ENCODE assay signal across 9 cellular contexts in genomic region chr22:37244922-37245722, GRCh38. TPM values are rescaled to one million over a fixed set of nuclear protein-coding genes. Genes with fewer than 3 reads are reported as not detected.
DNase-seq lines count a peak whose midpoint lies in the region; ATAC-seq and TF ChIP-seq lines count a peak whose summit lies in the region.
"Had no signal": no experiment of that assay in that cellular context is flagged by ENCODE, and none has a peak within 500 bp of the region (broad histone marks: within the 10 kb centered on the region; RNA-seq: fewer than 3 reads in every experiment).

No MANE protein-coding gene starts in this region.

- peak overlapping the region; percentile 75 for H3K4me2 ChIP-seq in SU-DHL-6 (ENCODE audit: low read depth, low read length, poor library complexity, severe bottlenecking)

- peak overlapping the region; percentile 97 for H3K9ac ChIP-seq in SU-DHL-6 (ENCODE audit: low read length)
- H3K9ac ChIP-seq: KMS-11 had no signal

- no peaks in the 10 kb centered on the region for H3K4me1 ChIP-seq in uterus

- H2AFZ ChIP-seq in SU-DHL-6 (ENCODE audit: low read depth, low read length, severe bottlenecking): peak overlapping the region; percentile 35

- ATAC-seq in HG02759 (IDR thresholded peaks at IDR 0.05; ENCODE audit: unreplicated experiment) (peak; percentile 28), naive B cell (ENCODE audit: low read depth in 2 of 2) (peak; percentile 41 to 54), HG02763 (IDR thresholded peaks at IDR 0.05; ENCODE audit: unreplicated experiment) (no peak), HG03442 (IDR thresholded peaks at IDR 0.05; ENCODE audit: unreplicated experiment) (no peak)

- DNase-seq in naive B cell: peak; percentile 86
- DNase-seq in uterus: no peak
- DNase-seq in COLO668 (lab: John Stamatoyannopoulos, UW; ENCODE audit: unreplicated experiment): no peak

- peak overlapping the region; percentile 96 to 99 (median 99) for H3K27ac Mint-ChIP-seq in naive B cell

- H3K4me1 Mint-ChIP-seq in naive B cell: peaks cover 54 to 71% (median 56%) of the 10 kb centered on the region in 3 donors

- no peaks in the 10 kb centered on the region for H3K9me3 ChIP-seq in SU-DHL-6 (ENCODE audit: insufficient read depth, low read length)
- H3K9me3 ChIP-seq in uterus: no peaks in the 10 kb centered on the region

- peak overlapping the region; percentile 76 to 96 (median 91) for H3K4me3 Mint-ChIP-seq in naive B cell

- intact Hi-C loops in uterus (cut with DNase I; ENCODE audit: low total_unique reads): no loop called here

- TF ChIP-seq POLR2A in GM15510 (IDR thresholded peaks at IDR 0.05; ENCODE audit: borderline replicate concordance, extremely low read depth, insufficient read length) (peak; percentile 54), uterus (IDR thresholded peaks at IDR 0.05) (no peak)

- H3K79me2 ChIP-seq in SU-DHL-6 (ENCODE audit: insufficient read depth, low read length): peaks cover 28% of the 10 kb centered on the region

- H3F3A ChIP-seq in SU-DHL-6 (ENCODE audit: insufficient read depth): peaks cover 32% of the 10 kb centered on the region

- TF ChIP-seq CTCF in SU-DHL-6 (IDR thresholded peaks at IDR 0.05; ENCODE audit: insufficient read depth, low read length, poor library complexity, severe bottlenecking): no peak
- TF ChIP-seq CTCF in uterus (IDR thresholded peaks at IDR 0.05): no peak

- H3K4me3 ChIP-seq in SU-DHL-6 (ENCODE audit: insufficient read depth, low read length, poor library complexity, severe bottlenecking) (peak overlapping the region; percentile 39), uterus (no peak overlapping the region)

- H3K27ac ChIP-seq in SU-DHL-6 (ENCODE audit: low read depth, low read length): peak overlapping the region; percentile 95
- no peak overlapping the region for H3K27ac ChIP-seq in uterus
- H3K27ac ChIP-seq: KMS-11 had no signal

- no peaks in the 10 kb centered on the region for H4K20me1 ChIP-seq in SU-DHL-6 (ENCODE audit: low read depth, low read length)

- H3K36me3 Mint-ChIP-seq in naive B cell: peaks cover 7 to 8% of the 10 kb centered on the region in 2 donors

- H3K9me2 ChIP-seq in SU-DHL-6 (replicated peaks; ENCODE audit: insufficient read depth, low read length): no peaks in the 10 kb centered on the region

- no peaks in the 10 kb centered on the region for H3K27me3 Mint-ChIP-seq in naive B cell

- H3K36me3 ChIP-seq in SU-DHL-6 (ENCODE audit: low read length) (no peaks in the 10 kb centered on the region; the same call in 1 of the 2 replicates), uterus (no peaks in the 10 kb centered on the region)

- H3K9me3 Mint-ChIP-seq in naive B cell: no peaks in the 10 kb centered on the region

- H3K27me3 ChIP-seq in SU-DHL-6 (ENCODE audit: low read length) (no peaks in the 10 kb centered on the region), uterus (no peaks in the 10 kb centered on the region)

RNA-seq across cellular contexts. Expression of gene RAC2, which starts 1.1 kb away (rescaled TPM):
- polyA plus RNA-seq in naive B cell (ENCODE audit: low read depth in 6 of 6): 100 to 1,000 TPM; 671 to 842 (median 780) TPM
- total RNA-seq in uterus: 1 to 10 TPM; 2.4 to 6.7 (median 4.5) TPM

RNA-seq across cellular contexts. Expression of gene SSTR3, which starts 32.8 kb away (rescaled TPM):
- under 1 TPM in 5 of 6 donors, not detected in 1; 0.08 to 0.63 (median 0.45) TPM for polyA plus RNA-seq in naive B cell (ENCODE audit: low read depth in 6 of 6)
- 1 to 10 TPM in 2 of 4 donors, under 1 TPM in 1, not detected in 1; under 0.01 to 5.8 (median 3.1) TPM for total RNA-seq in uterus

RNA-seq across cellular contexts. Expression of gene CYTH4, which starts 37.2 kb away (rescaled TPM):
- polyA plus RNA-seq in naive B cell (ENCODE audit: low read depth in 6 of 6): 10 to 100 TPM; 29.3 to 74.9 (median 46.1) TPM
- 10 to 100 TPM in 1 of 4 donors, 1 to 10 TPM in 3; 3.8 to 12.2 (median 5.9) TPM for total RNA-seq in uterus

RNA-seq across cellular contexts. Expression of gene C1QTNF6, which starts 57.1 kb away (rescaled TPM):
- 1 to 10 TPM in 5 of 6 donors, not detected in 1; 1.1 to 2.0 (median 1.5) TPM for polyA plus RNA-seq in naive B cell (ENCODE audit: low read depth in 6 of 6)
- total RNA-seq in uterus: 10 to 100 TPM in 1 of 4 donors, 1 to 10 TPM in 2, under 1 TPM in 1; 0.29 to 16.0 (median 3.1) TPM

Comparison
In these comparisons a context has a peak if more than half of its experiments do, and no peak if none do; other contexts are left out.
1. ATAC-seq: peak in HG02759 (single experiment) and naive B cell (2 of 2); none in HG02763 (single experiment) and HG03442 (single experiment).